9 cellular contexts compared by ENCODE assay signal in the genomic region with DNA sequence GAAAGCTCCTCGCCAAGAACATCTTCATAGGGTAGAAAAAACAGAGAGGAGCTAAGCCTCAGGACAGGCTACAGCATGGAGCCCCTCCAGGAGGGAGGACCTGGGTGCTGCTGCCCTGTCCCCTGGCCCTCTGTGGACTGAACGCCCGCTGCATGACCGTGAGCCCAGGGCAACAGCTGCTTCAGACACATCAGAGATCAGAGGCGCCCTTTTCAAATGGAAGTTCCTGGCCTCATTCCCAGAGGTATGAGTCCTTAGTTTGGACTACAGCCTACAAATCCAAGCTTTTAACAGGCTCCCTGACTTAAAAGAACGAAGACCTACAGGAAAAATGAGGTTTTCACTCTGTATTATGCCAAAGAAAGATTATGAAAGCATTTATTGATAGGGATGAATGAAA. TPM values are rescaled to one million over a fixed set of nuclear protein-coding genes. Genes with fewer than 3 reads are reported as not detected.
DNase-seq lines count a peak whose midpoint lies in the region; ATAC-seq, FAIRE-seq and TF ChIP-seq lines count a peak whose summit lies in the region.
"Had no signal": no experiment of that assay in that cellular context is flagged by ENCODE, and none has a peak within 500 bp of the region (broad histone marks: within the 10 kb centered on the region; RNA-seq: fewer than 3 reads in every experiment).

No MANE protein-coding gene starts in this region.

- peak; percentile 75 for DNase-seq in DMS 273 (lab: John Stamatoyannopoulos, UW; ENCODE audit: unreplicated experiment)
- peak; percentile 94 for DNase-seq in PC-3
- peak; percentile 87 to 89 for DNase-seq in fibroblast of lung (ENCODE audit: low read depth in 2 of 2)
- peak in 3 of 6 donors; percentile 2 to 33 (median 25) for DNase-seq in pancreas
- DNase-seq in activated effector memory CD4-positive, alpha-beta T cell treated with anti-CD3 and anti-CD28 coated beads, Interleukin-2, amount 50 U/mL, for 16 hours, result no peak
- DNase-seq in LoVo (ENCODE audit: low spot score), result no peak
- DNase-seq in NCI-H748 (lab: John Stamatoyannopoulos, UW; ENCODE audit: unreplicated experiment), result no peak
- DNase-seq: effector CD4-positive, alpha-beta T cell had no signal

- H3K4me3 ChIP-seq in PC-3 (ENCODE audit: low read length) (peak overlapping the region; percentile 48), fibroblast of lung (replicated peaks in 1 of 4; ENCODE audit: control extremely low read depth in 1 of 4, insufficient read depth in 1 of 4, low read depth in 3 of 4, low read length in 4 of 4) (peak overlapping the region; percentile 5 to 34 (median 22)), pancreas (no peak overlapping the region)

- H3K9me2 ChIP-seq in PC-3 (replicated peaks; ENCODE audit: low read length), result no peaks in the 10 kb centered on the region

- FAIRE-seq in pancreas (lab: Jason Lieb, UNC), result no peak

- no peaks in the 10 kb centered on the region for H3K27me3 ChIP-seq in PC-3 (ENCODE audit: low read length)
- no peaks in the 10 kb centered on the region for H3K27me3 ChIP-seq in fibroblast of lung (ENCODE audit: control insufficient read depth, insufficient read depth, low read length)
- H3K27me3 ChIP-seq in pancreas, result no peaks in the 10 kb centered on the region

- H3F3A ChIP-seq in PC-3 (ENCODE audit: low read length, unreplicated experiment), result no peaks in the 10 kb centered on the region

- BruUV-seq in PC-3 (replicated peaks; lab: Mats Ljungman, UMichigan), result no TSS peak

- H3K27ac ChIP-seq in PC-3 (ENCODE audit: low read length) (no peak overlapping the region), fibroblast of lung (ENCODE audit: insufficient read depth, low read length) (no peak overlapping the region), pancreas (no peak overlapping the region)

- H3K9ac ChIP-seq in PC-3 (ENCODE audit: low read length) (no peak overlapping the region), fibroblast of lung (ENCODE audit: insufficient read depth, low read length) (no peak overlapping the region)

- peaks cover 26% of the 10 kb centered on the region for H3K4me1 ChIP-seq in PC-3 (ENCODE audit: insufficient read depth, low read length)
- H3K4me1 ChIP-seq in fibroblast of lung (ENCODE audit: control insufficient read depth, extremely low read depth, insufficient read depth, low read length), result no peaks in the 10 kb centered on the region
- no peaks in the 10 kb centered on the region for H3K4me1 ChIP-seq in pancreas

- H4K20me1 ChIP-seq in PC-3 (ENCODE audit: low read length) (no peaks in the 10 kb centered on the region), fibroblast of lung (ENCODE audit: control insufficient read depth, extremely low read depth, insufficient read depth, low read length) (no peaks in the 10 kb centered on the region)

- POLR2A ChIA-PET in PC-3 (lab: Charles Lee; ENCODE audit: unreplicated experiment), result no interaction called here

- 26 to 28% methylated on average over 6 of the region's 6 CpGs for WGBS in pancreas, 2 donors

- peak overlapping the region; percentile 75 for H3K4me2 ChIP-seq in PC-3 (ENCODE audit: low read length)
- H3K4me2 ChIP-seq in fibroblast of lung (ENCODE audit: extremely low read depth, insufficient read depth, low read length), result peak overlapping the region; percentile 70

- H2AFZ ChIP-seq in PC-3 (ENCODE audit: low read length), result peak overlapping the region; percentile 60
- H2AFZ ChIP-seq in fibroblast of lung (ENCODE audit: low read length), result no peak overlapping the region

- intact Hi-C loops in PC-3 (cut with micrococcal nuclease), result loop anchor here (2.0 kb wide), 1 partner anchor 76 kb away; no protein-coding TSS in a partner anchor
- intact Hi-C loops in pancreas (cut with DNase I), result no loop called here

- H3K36me3 ChIP-seq in PC-3 (ENCODE audit: low read depth, low read length), result no peaks in the 10 kb centered on the region
- H3K36me3 ChIP-seq in fibroblast of lung (ENCODE audit: control insufficient read depth, insufficient read depth, low read length), result no peaks in the 10 kb centered on the region
- H3K36me3 ChIP-seq in pancreas, result no peaks in the 10 kb centered on the region

- H3K9me3 ChIP-seq in PC-3 (ENCODE audit: low read length) (peaks cover 2% of the 10 kb centered on the region; the same call in 1 of the 2 replicates), fibroblast of lung (ENCODE audit: control insufficient read depth, insufficient read depth, low read depth, low read length) (no peaks in the 10 kb centered on the region), pancreas (no peaks in the 10 kb centered on the region)

- TF ChIP-seq CTCF in PC-3 (conservative IDR thresholded peaks at IDR 0.05; ENCODE audit: low read depth, low read length) (no peak), fibroblast of lung (conservative IDR thresholded peaks at IDR 0.05 in 1 of 2, IDR thresholded peaks at IDR 0.05 in 1 of 2; ENCODE audit: low read depth in 1 of 2, low read length in 2 of 2) (no peak), pancreas (IDR thresholded peaks at IDR 0.05) (no peak)

- peak; percentile 83 for ATAC-seq in PC-3
- peak; percentile 56 to 72 (median 64) for ATAC-seq in pancreas
- ATAC-seq in HG02623 (IDR thresholded peaks at IDR 0.05; ENCODE audit: unreplicated experiment), result no peak

- H3K79me2 ChIP-seq in PC-3 (ENCODE audit: low read length) (no peaks in the 10 kb centered on the region), fibroblast of lung (ENCODE audit: control insufficient read depth, insufficient read depth, low read length) (no peaks in the 10 kb centered on the region)

- CTCF ChIA-PET in PC-3 (lab: Charles Lee), result interaction anchor here (0.6 kb wide), 1 partner anchor 29 kb away, joined by 3 read pairs; no protein-coding TSS in a partner anchor

RNA-seq across cellular contexts. Expression of gene ZNF18, which starts 48.5 kb away (rescaled TPM):
- 7.4 and 10.1 TPM in 2 replicates for total RNA-seq in PC-3 (2014; rRNA removed)
- total RNA-seq in fibroblast of lung, result 12.8 and 16.8 TPM in 2 replicates
- 5.7 and 7.7 TPM in 2 replicates for polyA plus RNA-seq in fibroblast of lung
- 5.4 and 6.2 TPM in 2 replicates for polyA plus RNA-seq in fibroblast of lung (2012)
- 2.7 TPM in 2 replicates for polyA minus RNA-seq in fibroblast of lung (ENCODE audit: low replicate concordance)
- total RNA-seq in pancreas, result 1 to 10 TPM; 2.1 to 4.2 (median 3.0) TPM
- polyA plus RNA-seq in pancreas, result 1 to 10 TPM; 5.6 to 7.0 TPM

Comparison
In these comparisons a context has a peak if more than half of its experiments do, and no peak if none do; other contexts are left out.
1. DNase-seq: peak in DMS 273 (single experiment), PC-3 (single experiment) and fibroblast of lung (2 of 2); none in activated effector memory CD4-positive, alpha-beta T cell treated with anti-CD3 and anti-CD28 coated beads, Interleukin-2, amount 50 U/mL, for 16 hours (single experiment), LoVo (single experiment) and NCI-H748 (single experiment).
2. H3K4me3 ChIP-seq: peak in PC-3 (single experiment) and fibroblast of lung (4 of 4); none in pancreas (0 of 4).